Comparison of ENCODE assay signal across 9 cellular contexts in genomic region chr12:62256408-62257079, GRCh38. TPM values are rescaled to one million over a fixed set of nuclear protein-coding genes. Genes with fewer than 3 reads are reported as not detected.
DNase-seq lines count a peak whose midpoint lies in the region; ATAC-seq and TF ChIP-seq lines count a peak whose summit lies in the region.
"Had no signal": no experiment of that assay in that cellular context is flagged by ENCODE, and none has a peak within 500 bp of the region (broad histone marks: within the 10 kb centered on the region; RNA-seq: fewer than 3 reads in every experiment).

No MANE protein-coding gene starts in this region.

- H3K27me3 ChIP-seq in smooth muscle cell (ENCODE audit: low read depth), result no peaks in the 10 kb centered on the region

- H4K20me1 ChIP-seq in smooth muscle cell (ENCODE audit: low read depth), result peaks cover 8% of the 10 kb centered on the region

- peaks cover 57% of the 10 kb centered on the region for H3K4me1 Mint-ChIP-seq in CD14-positive monocyte

- intact Hi-C loops in CD14-positive monocyte (cut with micrococcal nuclease), result no loop called here

- H2AFZ ChIP-seq in smooth muscle cell (ENCODE audit: low read depth), result no peak overlapping the region

- H3K4me3 Mint-ChIP-seq in CD14-positive monocyte, result peak overlapping the region; percentile 14 to 82

- no peaks in the 10 kb centered on the region for H3K27me3 Mint-ChIP-seq in CD14-positive monocyte (ENCODE audit: low read depth in 3 of 3)

- no peak for ATAC-seq in GM19463 (IDR thresholded peaks at IDR 0.05; ENCODE audit: unreplicated experiment)
- no peak for ATAC-seq in HG03469 (IDR thresholded peaks at IDR 0.05; ENCODE audit: unreplicated experiment)
- no peak for ATAC-seq in GM19023 (IDR thresholded peaks at IDR 0.05; ENCODE audit: unreplicated experiment)
- no peak for ATAC-seq in HG03521 (IDR thresholded peaks at IDR 0.05; ENCODE audit: unreplicated experiment)

- peaks cover 6 to 14% of the 10 kb centered on the region in 2 donors for H3K36me3 Mint-ChIP-seq in CD14-positive monocyte

- no peak overlapping the region for H3K27ac ChIP-seq in smooth muscle cell (ENCODE audit: low read depth)

- no peak overlapping the region for H3K9ac ChIP-seq in smooth muscle cell (ENCODE audit: low read depth)

- H3K4me3 ChIP-seq in smooth muscle cell, result no peak overlapping the region

- peaks cover 0 to 5% (median 0%) of the 10 kb centered on the region in 7 donors for H3K9me3 Mint-ChIP-seq in CD14-positive monocyte

- peaks cover 13% of the 10 kb centered on the region for H3K79me2 ChIP-seq in smooth muscle cell (ENCODE audit: low read depth)

- 73% methylated on average over 8 of the region's 8 CpGs for WGBS in smooth muscle cell (ENCODE audit: low lambda C conversion rate)

- no peaks in the 10 kb centered on the region for H3K9me3 ChIP-seq in smooth muscle cell (replicated peaks; ENCODE audit: low read depth)

- H3F3A ChIP-seq in smooth muscle cell (ENCODE audit: low read depth), result no peaks in the 10 kb centered on the region

- H3K27ac Mint-ChIP-seq in CD14-positive monocyte, result peak overlapping the region; percentile 82 to 97 (median 88)

- peaks cover 5% of the 10 kb centered on the region for H3K4me1 ChIP-seq in smooth muscle cell (ENCODE audit: low read depth)

- H3K36me3 ChIP-seq in smooth muscle cell (ENCODE audit: low read depth), result no peaks in the 10 kb centered on the region

- no peak for TF ChIP-seq CTCF in CD14-positive monocyte (IDR thresholded peaks at IDR 0.05)
- no peak for TF ChIP-seq CTCF in smooth muscle cell (IDR thresholded peaks at IDR 0.05; ENCODE audit: borderline replicate concordance, insufficient read depth, poor library complexity, severe bottlenecking)

- peak overlapping the region; percentile 27 for H3K4me2 ChIP-seq in smooth muscle cell

- no peak for DNase-seq in CD14-positive monocyte (ENCODE audit: low spot score)
- DNase-seq in NCI-H226, result peak; percentile 69
- peak; percentile 52 for DNase-seq in activated naive CD8-positive, alpha-beta T cell treated with anti-CD3 and anti-CD28 coated beads, Interleukin-2, amount 50 U/mL, for 16 hours (ENCODE audit: low read depth, low spot score)
- DNase-seq in smooth muscle cell (lab: John Stamatoyannopoulos, UW; ENCODE audit: unreplicated experiment), result no peak
- DNase-seq: left cardiac atrium had no signal

RNA-seq across cellular contexts. Expression of gene USP15, which starts 3.7 kb away (rescaled TPM):
- polyA plus RNA-seq in CD14-positive monocyte (100 to 1,000 TPM; 146 to 180 TPM), smooth muscle cell (28.7 and 33.6 TPM in 2 replicates)
- total RNA-seq in smooth muscle cell, result 43.6 and 53.5 TPM in 2 replicates

Comparison
In these comparisons a context has a peak if more than half of its experiments do, and no peak if none do; other contexts are left out.
1. DNase-seq: peak in NCI-H226 (single experiment) and activated naive CD8-positive, alpha-beta T cell treated with anti-CD3 and anti-CD28 coated beads, Interleukin-2, amount 50 U/mL, for 16 hours (single experiment); none in CD14-positive monocyte (single experiment) and smooth muscle cell (single experiment).